ENCODE assay signal across 9 cellular contexts in the genomic region with DNA sequence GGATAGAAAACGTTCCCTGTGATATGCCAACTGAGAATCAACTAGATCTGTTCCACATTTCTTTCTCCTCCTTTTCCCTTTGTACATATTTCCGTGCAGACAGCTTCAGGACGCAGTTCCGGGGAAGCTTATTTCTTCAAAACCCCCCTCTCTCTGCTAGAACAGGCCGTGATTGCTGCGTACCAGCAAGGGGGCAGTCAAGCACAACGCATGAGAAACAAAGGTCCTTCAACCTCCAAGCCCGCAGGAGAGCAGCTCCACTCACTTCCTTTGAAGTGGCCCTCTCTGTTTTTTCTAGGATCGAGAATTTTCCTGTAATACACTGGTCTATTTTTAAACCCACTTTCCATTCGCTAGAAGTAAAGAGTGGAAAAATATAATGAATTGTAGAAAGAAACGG.
DNase-seq lines count a peak whose midpoint lies in the region; ATAC-seq and TF ChIP-seq lines count a peak whose summit lies in the region.
"Had no signal": no experiment of that assay in that cellular context is flagged by ENCODE, and none has a peak within 500 bp of the region (broad histone marks: within the 10 kb centered on the region; RNA-seq: fewer than 3 reads in every experiment).

No MANE protein-coding gene starts in this region.

- no peaks in the 10 kb centered on the region for H3K9me3 ChIP-seq in endodermal cell (ENCODE audit: control insufficient read depth, low read length)

- H3K27me3 ChIP-seq in endodermal cell (ENCODE audit: control insufficient read depth, insufficient read depth, low read length, poor library complexity, severe bottlenecking) = no peaks in the 10 kb centered on the region

- no peaks in the 10 kb centered on the region for H3K36me3 ChIP-seq in endodermal cell (ENCODE audit: control insufficient read depth, insufficient read depth, low read length)

- ATAC-seq in GM21515 (IDR thresholded peaks at IDR 0.05; ENCODE audit: unreplicated experiment) = no peak

- DNase-seq in GM13976 (ENCODE audit: low spot score) (no peak), NCI-H526 (lab: John Stamatoyannopoulos, UW) (peak; percentile 14 to 71), endodermal cell (peak; percentile 91), mesothelial cell of epicardium (ENCODE audit: low spot score in 2 of 2, unreplicated experiment in 2 of 2) (peak in 1 of 2 experiments; percentile 61), NOMO-1 (lab: John Stamatoyannopoulos, UW; ENCODE audit: unreplicated experiment in 2 of 2) (no peak), 8988T (no peak), immature natural killer cell (no peak)

- no peak overlapping the region for H3K27ac ChIP-seq in endodermal cell (ENCODE audit: low read depth, low read length)
- H3K27ac ChIP-seq: skin epidermis had no signal

- H3K27me3 Mint-ChIP-seq in endodermal cell (ENCODE audit: insufficient read depth) (no peaks in the 10 kb centered on the region), mesothelial cell of epicardium (ENCODE audit: low read depth) (no peaks in the 10 kb centered on the region), immature natural killer cell (ENCODE audit: low read depth in 3 of 3) (peaks cover 1 to 3% (median 2%) of the 10 kb centered on the region in 3 donors)

- H3K36me3 Mint-ChIP-seq in endodermal cell (ENCODE audit: low read depth) = no peaks in the 10 kb centered on the region
- peaks cover 8% of the 10 kb centered on the region for H3K36me3 Mint-ChIP-seq in mesothelial cell of epicardium
- no peaks in the 10 kb centered on the region for H3K36me3 Mint-ChIP-seq in immature natural killer cell

- no peak overlapping the region for H3K4me3 Mint-ChIP-seq in endodermal cell
- H3K4me3 Mint-ChIP-seq in mesothelial cell of epicardium = no peak overlapping the region
- no peak overlapping the region for H3K4me3 Mint-ChIP-seq in immature natural killer cell

- peaks cover 4% of the 10 kb centered on the region for H3K4me1 Mint-ChIP-seq in endodermal cell
- H3K4me1 Mint-ChIP-seq in mesothelial cell of epicardium = peaks cover 43% of the 10 kb centered on the region
- H3K4me1 Mint-ChIP-seq in immature natural killer cell = no peaks in the 10 kb centered on the region

- in situ Hi-C loops in GM13976 (cut with MboI; ENCODE audit: low sequenced_read_pairs, unreplicated experiment) = no loop called here

- H3K27ac Mint-ChIP-seq in endodermal cell (no peak overlapping the region), mesothelial cell of epicardium (peak overlapping the region; percentile 88), immature natural killer cell (no peak overlapping the region)

- WGBS in endodermal cell (ENCODE audit: insufficient coverage in 1 of 2, insufficient read length in 1 of 2), 2 experiments = 46 to 52% methylated on average over 3 to 11 of the region's 11 CpGs

- no peak overlapping the region for H3K4me3 ChIP-seq in endodermal cell (ENCODE audit: low read length)
- H3K4me3 ChIP-seq: skin epidermis had no signal

- H3K9ac ChIP-seq in endodermal cell (ENCODE audit: extremely low read depth, low read length, poor library complexity, severe bottlenecking) = no peak overlapping the region

- H3K9me3 Mint-ChIP-seq in endodermal cell (peaks cover 6% of the 10 kb centered on the region), mesothelial cell of epicardium (peaks cover 6% of the 10 kb centered on the region), immature natural killer cell (peaks cover 0 to 2% (median 0%) of the 10 kb centered on the region in 6 donors)

- peak; percentile 37 for TF ChIP-seq CTCF in GM13976 (IDR thresholded peaks at IDR 0.05; ENCODE audit: borderline replicate concordance, control extremely low read depth, extremely low read depth, insufficient read depth, missing control alignments)
- TF ChIP-seq CTCF in endodermal cell (conservative IDR thresholded peaks at IDR 0.05) = peak; percentile 86
- no peak for TF ChIP-seq CTCF in mesothelial cell of epicardium (IDR thresholded peaks at IDR 0.05; ENCODE audit: unreplicated experiment)

- H3K4me1 ChIP-seq in endodermal cell (ENCODE audit: control insufficient read depth, insufficient read depth, low read length) = no peaks in the 10 kb centered on the region

Comparison
In these comparisons a context has a peak if more than half of its experiments do, and no peak if none do; other contexts are left out.
1. DNase-seq: peak in NCI-H526 (2 of 2) and endodermal cell (single experiment); none in GM13976 (single experiment), NOMO-1 (0 of 2), 8988T (single experiment) and immature natural killer cell (0 of 3).